ENCODE assay signal across 9 cellular contexts in genomic region chr7:23712368-23713284, GRCh38.
A peak's percentile ranks its signal among the peaks of the same experiment; 100 is the strongest.
DNase-seq lines count a peak whose midpoint lies in the region; ATAC-seq and TF ChIP-seq lines count a peak whose summit lies in the region.
"Had no signal": no experiment of that assay in that cellular context is flagged by ENCODE, and none has a peak within 500 bp of the region (broad histone marks: within the 10 kb centered on the region; RNA-seq: fewer than 3 reads in every experiment).

No MANE protein-coding gene starts in this region.

- H3K4me3 ChIP-seq in WERI-Rb-1 (ENCODE audit: low read depth, low read length): no peak overlapping the region

- H3K27ac ChIP-seq in 22Rv1: no peak overlapping the region
- H3K27ac ChIP-seq in WERI-Rb-1: no peak overlapping the region

- ATAC-seq in GM19324 (IDR thresholded peaks at IDR 0.05; ENCODE audit: low FRiP score, unreplicated experiment): no peak

- TF ChIP-seq CTCF in 22Rv1 (IDR thresholded peaks at IDR 0.05) (peak; percentile 81), GM10266 (IDR thresholded peaks at IDR 0.05; ENCODE audit: control insufficient read depth, insufficient read depth, low read depth, missing control alignments) (peak; percentile 23), WERI-Rb-1 (IDR thresholded peaks at IDR 0.05; ENCODE audit: low read depth, low read length) (no peak)

- H3K9me3 ChIP-seq in WERI-Rb-1 (ENCODE audit: severe bottlenecking): no peaks in the 10 kb centered on the region

- DNase-seq in GM10266 (ENCODE audit: extremely low spot score): peak; percentile 69
- DNase-seq in NCI-H2081 (lab: John Stamatoyannopoulos, UW): peak; percentile 57 to 70
- peak; percentile 24 for DNase-seq in amniotic stem cell (lab: John Stamatoyannopoulos, UW)
- peak; percentile 39 for DNase-seq in iPS-NIHi11 (ENCODE audit: low spot score)
- peak; percentile 90 for DNase-seq in superior temporal gyrus (ENCODE audit: extremely low spot score)
- no peak for DNase-seq in WERI-Rb-1
- DNase-seq: stimulated activated naive B cell treated with anti-CD40 and anti-IgM and Interleukin-4, amounts not matched to agents 10 μg/mL and 1 μg/mL and 100 μg/mL, for 72 hours had no signal

- no peaks in the 10 kb centered on the region for H3K27me3 ChIP-seq in WERI-Rb-1 (ENCODE audit: insufficient read depth, low read depth, severe bottlenecking)

- H3K36me3 ChIP-seq in WERI-Rb-1: no peaks in the 10 kb centered on the region
